In the genomic region with DNA sequence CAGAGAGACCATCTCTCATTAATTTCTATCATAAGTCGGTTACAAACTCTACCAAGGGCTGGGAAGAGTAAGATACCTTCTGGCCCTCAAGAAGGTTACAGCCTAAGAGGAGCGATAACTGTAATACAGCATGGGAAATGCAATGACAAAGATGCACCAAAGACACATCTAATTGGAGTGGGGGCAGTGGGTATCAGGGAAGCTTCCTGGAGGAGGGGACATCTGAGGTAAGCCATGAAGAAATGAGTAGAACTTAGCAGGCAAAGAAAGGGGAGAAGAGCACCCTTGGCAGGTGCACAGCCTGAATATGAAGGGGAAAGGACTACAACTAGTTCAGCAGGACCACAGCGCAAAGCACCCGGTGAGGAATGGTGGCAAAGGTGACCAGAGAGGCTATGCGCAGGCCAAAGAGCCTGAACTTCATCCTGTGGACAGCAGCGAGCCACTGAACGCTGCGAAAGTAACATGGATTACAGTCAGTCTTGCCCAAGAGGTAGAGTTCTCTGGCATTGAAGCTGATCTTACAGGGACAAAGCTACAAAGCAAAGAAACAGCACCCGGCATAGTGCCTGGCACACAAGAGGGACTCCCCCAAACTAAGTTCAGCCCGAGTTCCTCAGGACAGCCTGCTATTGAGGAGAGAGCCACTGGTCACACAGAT, we compare ENCODE assay signal across 6 cellular contexts.
DNase-seq lines count a peak whose midpoint lies in the region; ATAC-seq and TF ChIP-seq lines count a peak whose summit lies in the region.

No MANE protein-coding gene starts in this region.

- H3K27ac Mint-ChIP-seq in T-helper 2 cell treated with Interferon-gamma antibody and Interleukin-4, amounts not matched to agents 5 μg/mL and 100 μg/mL, for 36 hours: peak overlapping the region; percentile 28

- H3K36me3 Mint-ChIP-seq in T-helper 2 cell treated with Interferon-gamma antibody and Interleukin-4, amounts not matched to agents 5 μg/mL and 100 μg/mL, for 36 hours (ENCODE audit: low read depth): peaks cover 36% of the 10 kb centered on the region

- peaks cover 39% of the 10 kb centered on the region for H3K4me1 Mint-ChIP-seq in T-helper 2 cell treated with Interferon-gamma antibody and Interleukin-4, amounts not matched to agents 5 μg/mL and 100 μg/mL, for 36 hours (ENCODE audit: low read depth)

- peaks cover 13 to 18% of the 10 kb centered on the region in 2 donors for H3K36me3 ChIP-seq in stomach smooth muscle (ENCODE audit: control insufficient read depth in 2 of 2, insufficient read depth in 2 of 2, low read length in 2 of 2)

- peaks cover 34% of the 10 kb centered on the region for H3K4me1 ChIP-seq in stomach smooth muscle (ENCODE audit: control insufficient read depth, insufficient read depth, low read length)

- no peaks in the 10 kb centered on the region for H3K9me3 ChIP-seq in stomach smooth muscle (ENCODE audit: control insufficient read depth in 2 of 2, low read length in 2 of 2)

- no peak for TF ChIP-seq CTCF in GM10266 (IDR thresholded peaks at IDR 0.05; ENCODE audit: control insufficient read depth, insufficient read depth, low read depth, missing control alignments)

- no peaks in the 10 kb centered on the region for H3K27me3 ChIP-seq in stomach smooth muscle (ENCODE audit: control insufficient read depth in 1 of 2, insufficient read depth in 2 of 2, low read length in 2 of 2)

- peak overlapping the region; percentile 81 for H3K9ac ChIP-seq in stomach smooth muscle (ENCODE audit: low read length in 2 of 2)

- peak overlapping the region; percentile 75 to 90 for H3K4me3 ChIP-seq in stomach smooth muscle (ENCODE audit: low read length in 2 of 2)

- H3K27ac ChIP-seq in stomach smooth muscle (ENCODE audit: low read length): peak overlapping the region; percentile 24

- no peaks in the 10 kb centered on the region for H3K27me3 Mint-ChIP-seq in T-helper 2 cell treated with Interferon-gamma antibody and Interleukin-4, amounts not matched to agents 5 μg/mL and 100 μg/mL, for 36 hours (ENCODE audit: low read depth)

- H3K9me3 Mint-ChIP-seq in T-helper 2 cell treated with Interferon-gamma antibody and Interleukin-4, amounts not matched to agents 5 μg/mL and 100 μg/mL, for 36 hours: no peaks in the 10 kb centered on the region

- no peak for ATAC-seq in GM21717 (IDR thresholded peaks at IDR 0.05; ENCODE audit: unreplicated experiment)

- DNase-seq in T-helper 2 cell treated with Interferon-gamma antibody and Interleukin-4, amounts not matched to agents 5 μg/mL and 100 μg/mL, for 36 hours (ENCODE audit: low spot score): no peak
- no peak for DNase-seq in T-helper 2 cell
- DNase-seq in fibroblast of gingiva (ENCODE audit: low read depth): peak; percentile 20
- DNase-seq in GM10266 (ENCODE audit: extremely low spot score): no peak

- H3K4me3 Mint-ChIP-seq in T-helper 2 cell treated with Interferon-gamma antibody and Interleukin-4, amounts not matched to agents 5 μg/mL and 100 μg/mL, for 36 hours: peak overlapping the region; percentile 89
